Comparison of ENCODE assay signal across 8 cellular contexts in the genomic region with DNA sequence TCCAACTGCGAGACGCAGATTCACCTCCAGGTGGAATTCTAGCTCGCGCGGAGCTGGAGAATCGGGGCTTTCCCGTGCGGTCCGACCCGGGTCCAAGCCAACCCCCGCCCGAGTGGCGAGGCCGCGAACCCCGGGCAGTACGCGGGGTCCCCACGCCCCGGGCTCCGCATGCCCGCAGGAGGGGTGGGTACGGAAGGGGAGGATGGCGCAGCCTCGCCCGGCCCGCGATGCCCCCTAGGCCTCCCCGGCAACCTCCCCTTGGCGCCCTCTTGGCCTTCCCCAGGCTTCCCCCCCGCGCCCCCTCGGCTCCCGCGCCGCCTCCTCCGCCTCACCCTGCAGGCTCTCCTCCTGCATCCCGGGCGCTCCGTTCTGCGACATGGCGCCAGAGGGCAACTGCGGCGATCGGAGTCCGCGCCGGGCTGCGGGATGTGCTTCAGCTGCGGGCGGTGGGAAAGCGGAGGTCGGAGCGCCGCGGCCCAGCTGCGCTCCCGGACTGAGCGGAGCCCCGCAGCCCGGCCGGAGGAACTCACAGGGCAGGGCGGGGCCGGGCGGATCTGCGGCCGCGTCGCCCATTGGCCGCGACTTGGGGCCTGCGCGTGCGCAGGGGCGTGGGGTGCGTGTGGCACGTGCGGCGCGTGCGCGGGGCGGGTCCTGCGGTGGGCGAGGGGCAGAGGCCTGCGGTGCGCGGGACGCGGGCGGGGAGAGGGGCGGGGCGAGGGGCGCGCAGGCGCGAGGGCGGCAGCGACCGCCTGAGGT. TPM values are rescaled to one million over a fixed set of nuclear protein-coding genes. Genes with fewer than 3 reads are reported as not detected.
DNase-seq lines count a peak whose midpoint lies in the region; ATAC-seq and TF ChIP-seq lines count a peak whose summit lies in the region.

A gene with protein sequence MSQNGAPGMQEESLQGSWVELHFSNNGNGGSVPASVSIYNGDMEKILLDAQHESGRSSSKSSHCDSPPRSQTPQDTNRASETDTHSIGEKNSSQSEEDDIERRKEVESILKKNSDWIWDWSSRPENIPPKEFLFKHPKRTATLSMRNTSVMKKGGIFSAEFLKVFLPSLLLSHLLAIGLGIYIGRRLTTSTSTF (minus strand): TSS at position 495 of the 756 bp plus-strand sequence. CDS start 117 bp downstream, at position 378.

- POLR2A ChIA-PET in activated CD4-positive, alpha-beta T cell treated with anti-CD3 and anti-CD28 coated beads for 36 hours (lab: Charles Lee), result no interaction called here

- H3K4me1 ChIP-seq in ACC112 (ENCODE audit: control insufficient read depth, insufficient read depth, low read length, unreplicated experiment), result peaks cover 35% of the 10 kb centered on the region

- CTCF ChIA-PET in activated CD4-positive, alpha-beta T cell treated with anti-CD3 and anti-CD28 coated beads for 36 hours (lab: Charles Lee), result interaction anchor here (0.8 to 1.5 kb wide), 7 partner anchors 8 to 96 kb away, joined by 3 to 7 read pairs (median 3); no protein-coding TSS in a partner anchor

- H3K27ac ChIP-seq in ACC112 (ENCODE audit: low read depth, low read length), result peak within 1 kb of the TSS; percentile 25

- intact Hi-C loops in activated CD4-positive, alpha-beta T cell treated with anti-CD3 and anti-CD28 coated beads for 36 hours (cut with DNase I, micrococcal nuclease), result loop anchor here (1.0 to 5.0 kb wide), 12 partner anchors 41 to 1871 kb away; partner anchors contain the start of genes C10orf143 (in 1 of the 2), INPP5A (in 1 of the 2), LRRC27 (in 1 of the 2) and STK32C (in 1 of the 2)

- TF ChIP-seq CTCF in chondrocyte (IDR thresholded peaks at IDR 0.05), result peak; percentile 63

- DNase-seq in NCI-H2227 treated with DMSO at 0.1 percent for 48 hours (lab: John Stamatoyannopoulos, UW) (peak; percentile 83), chondrocyte (ENCODE audit: low spot score) (peak; percentile 98), kidney glomerular epithelial cell (lab: John Stamatoyannopoulos, UW) (peak; percentile 83)
- DNase-seq in activated CD4-positive, alpha-beta T cell treated with anti-CD3 and anti-CD28 coated beads for 36 hours, result peak; percentile 97
- peak; percentile 83 to 93 for DNase-seq in stimulated activated CD4-positive, alpha-beta T cell treated with anti-CD3 and anti-CD28 coated beads, Interleukin-15, amount 100 ng/mL, for 48 hours (ENCODE audit: low read depth in 2 of 2)

- H3K4me1 Mint-ChIP-seq in activated CD4-positive, alpha-beta T cell treated with anti-CD3 and anti-CD28 coated beads for 36 hours, result peaks cover 36% of the 10 kb centered on the region
- H3K4me1 Mint-ChIP-seq in chondrocyte (ENCODE audit: low read depth), result peaks cover 45% of the 10 kb centered on the region

- TF ChIP-seq POLR2A in GM18526 (IDR thresholded peaks at IDR 0.05; ENCODE audit: extremely low read depth, insufficient read length), result peak; percentile 60

- H3K27me3 ChIP-seq in ACC112 (ENCODE audit: insufficient read depth, low read length), result no peaks in the 10 kb centered on the region

- H3K4me3 Mint-ChIP-seq in activated CD4-positive, alpha-beta T cell treated with anti-CD3 and anti-CD28 coated beads for 36 hours, result peak within 1 kb of the TSS; percentile 90
- peak within 1 kb of the TSS; percentile 85 for H3K4me3 Mint-ChIP-seq in chondrocyte (ENCODE audit: unreplicated experiment)

- H3K27me3 Mint-ChIP-seq in activated CD4-positive, alpha-beta T cell treated with anti-CD3 and anti-CD28 coated beads for 36 hours, result no peaks in the 10 kb centered on the region
- H3K27me3 Mint-ChIP-seq in chondrocyte (ENCODE audit: low read depth), result no peaks in the 10 kb centered on the region

- peak within 1 kb of the TSS; percentile 79 for H3K27ac Mint-ChIP-seq in activated CD4-positive, alpha-beta T cell treated with anti-CD3 and anti-CD28 coated beads for 36 hours
- H3K27ac Mint-ChIP-seq in chondrocyte (ENCODE audit: unreplicated experiment), result peak within 1 kb of the TSS; percentile 65

- peak within 1 kb of the TSS; percentile 98 for H3K4me3 ChIP-seq in ACC112 (ENCODE audit: low read depth, low read length)

- H3K9me3 Mint-ChIP-seq in activated CD4-positive, alpha-beta T cell treated with anti-CD3 and anti-CD28 coated beads for 36 hours (ENCODE audit: low read depth), result no peaks in the 10 kb centered on the region
- H3K9me3 Mint-ChIP-seq in chondrocyte (ENCODE audit: low read depth), result peaks cover 4% of the 10 kb centered on the region

- H3K79me2 ChIP-seq in ACC112 (ENCODE audit: control insufficient read depth, insufficient read depth, low read length, unreplicated experiment), result peaks cover 59% of the 10 kb centered on the region

- peak within 1 kb of the TSS; percentile 98 for H2AFZ ChIP-seq in ACC112 (ENCODE audit: low read length, unreplicated experiment)

- H3K36me3 Mint-ChIP-seq in activated CD4-positive, alpha-beta T cell treated with anti-CD3 and anti-CD28 coated beads for 36 hours (ENCODE audit: low read depth), result peaks cover 45% of the 10 kb centered on the region
- peaks cover 5% of the 10 kb centered on the region for H3K36me3 Mint-ChIP-seq in chondrocyte (ENCODE audit: low read depth)

- ATAC-seq in HG03064 (IDR thresholded peaks at IDR 0.05; ENCODE audit: low read depth, unreplicated experiment), result peak; percentile 85
- ATAC-seq in activated CD4-positive, alpha-beta T cell treated with anti-CD3 and anti-CD28 coated beads for 36 hours, result peak; percentile 90

- H3K36me3 ChIP-seq in ACC112 (ENCODE audit: insufficient read depth, low read length), result peaks cover 9% of the 10 kb centered on the region; the same call in 1 of the 2 replicates

RNA-seq across cellular contexts. Expression of the gene that starts here (rescaled TPM):
- 100 to 1,000 TPM; 200 to 256 TPM for total RNA-seq in activated CD4-positive, alpha-beta T cell treated with anti-CD3 and anti-CD28 coated beads for 36 hours
- total RNA-seq in chondrocyte, result 31.0 to 97.4 TPM (median 88.9 TPM) in 3 replicates

Comparison
In these comparisons a context has a peak if more than half of its experiments do, and no peak if none do; other contexts are left out.
1. Peak in every context shown above with its lines: DNase-seq, ATAC-seq, H3K4me3 ChIP-seq and H3K27ac ChIP-seq.